In the genomic region with DNA sequence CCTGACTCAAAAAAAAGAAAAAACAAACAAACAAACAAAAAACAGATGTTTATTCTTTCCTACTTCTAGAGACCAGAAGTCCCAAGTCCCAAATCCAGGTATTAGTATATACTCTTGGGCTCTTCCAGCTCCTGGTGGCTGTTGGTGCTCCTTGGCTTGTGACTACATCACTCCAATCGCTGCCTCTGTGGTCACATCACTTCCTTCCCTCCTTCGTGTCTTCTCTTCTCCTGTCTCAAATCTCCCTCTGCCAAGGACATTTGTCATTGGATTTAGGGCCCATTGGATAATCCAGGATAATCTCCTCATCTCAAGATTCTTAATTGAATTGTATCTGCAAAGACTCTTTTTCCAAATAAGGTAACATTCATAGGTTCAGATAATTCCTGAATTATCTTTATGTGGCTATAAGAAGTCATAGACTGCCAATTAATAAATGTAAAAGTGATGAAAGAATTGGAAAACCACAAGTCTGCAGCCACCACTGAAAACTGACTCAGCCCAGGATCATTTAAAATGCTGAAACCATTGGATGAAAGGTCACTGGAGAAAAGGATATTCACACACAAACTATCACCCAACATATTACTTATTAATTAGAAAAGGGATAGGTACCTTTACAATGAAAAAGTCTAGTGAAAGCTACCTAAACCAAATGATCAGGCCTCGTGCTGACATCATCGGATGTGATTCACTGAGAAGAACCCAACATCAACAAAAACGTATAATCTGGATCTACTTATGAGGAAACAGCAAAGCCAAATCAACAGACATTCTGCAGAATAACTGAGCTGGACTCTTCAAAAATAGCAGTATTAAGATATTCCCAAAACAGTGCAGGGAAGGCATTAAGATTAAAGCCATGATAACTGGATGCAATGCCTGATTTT, we compare ENCODE assay signal across 19 cellular contexts.
DNase-seq lines count a peak whose midpoint lies in the region; ATAC-seq, FAIRE-seq and TF ChIP-seq lines count a peak whose summit lies in the region.
"Had no signal": no experiment of that assay in that cellular context is flagged by ENCODE, and none has a peak within 500 bp of the region (broad histone marks: within the 10 kb centered on the region; RNA-seq: fewer than 3 reads in every experiment).

No MANE protein-coding gene starts in this region.

- no peak for ATAC-seq in HG03135 (IDR thresholded peaks at IDR 0.05; ENCODE audit: unreplicated experiment)
- ATAC-seq: GM23338, T-cell had no signal

- peak overlapping the region; percentile 46 for H3K27ac ChIP-seq in neutrophil
- H3K27ac ChIP-seq: parathyroid adenoma, RWPE1, uterus had no signal

- H3K4me3 ChIP-seq in bronchial epithelial cell (ENCODE audit: low read depth, low read length) (no peak overlapping the region), neutrophil (ENCODE audit: low read depth in 1 of 2, low read length in 1 of 2) (no peak overlapping the region), H7 (ENCODE audit: insufficient read depth, low read depth, low read length) (no peak overlapping the region)
- H3K4me3 ChIP-seq: GM23338, uterus had no signal

- H3K4me1 ChIP-seq in neutrophil (ENCODE audit: control insufficient read depth in 1 of 2, insufficient read depth in 1 of 2, low read depth in 1 of 2, low read length in 1 of 2): peaks cover 28 to 30% of the 10 kb centered on the region in 2 experiments
- H3K4me1 ChIP-seq: BE2C, parathyroid adenoma, uterus had no signal

- TF ChIP-seq CTCF in bronchial epithelial cell (IDR thresholded peaks at IDR 0.05; ENCODE audit: insufficient read depth, low read length, severe bottlenecking): no peak
- no peak for TF ChIP-seq CTCF in neutrophil (IDR thresholded peaks at IDR 0.05)

- in situ Hi-C loops in Caki2 (cut with HindIII; ENCODE audit: low pct_unique_long_range_greater_than_20kb, low sequenced_read_pairs): no loop called here

- H3K27me3 ChIP-seq in bronchial epithelial cell (ENCODE audit: control insufficient read depth, insufficient read depth, low read length) (no peaks in the 10 kb centered on the region), neutrophil (no peaks in the 10 kb centered on the region), H7 (ENCODE audit: control insufficient read depth, insufficient read depth, low read length) (no peaks in the 10 kb centered on the region)
- H3K27me3 ChIP-seq: BE2C, uterus had no signal

- no peaks in the 10 kb centered on the region for H3K36me3 ChIP-seq in bronchial epithelial cell (ENCODE audit: control insufficient read depth, insufficient read depth, low read length)
- no peaks in the 10 kb centered on the region for H3K36me3 ChIP-seq in neutrophil
- H3K36me3 ChIP-seq in H7 (replicated peaks; ENCODE audit: control insufficient read depth, insufficient read depth, low read length): no peaks in the 10 kb centered on the region
- H3K36me3 ChIP-seq: BE2C, uterus had no signal

- H3K9me3 ChIP-seq in neutrophil: no peaks in the 10 kb centered on the region
- H3K9me3 ChIP-seq: BE2C, uterus had no signal

- FAIRE-seq in bronchial epithelial cell (lab: Jason Lieb, UNC): no peak

- DNase-seq in Caki2 (ENCODE audit: low read depth): peak; percentile 68
- DNase-seq in MV-4-11 (lab: John Stamatoyannopoulos, UW): peak; percentile 12
- DNase-seq in bronchial epithelial cell (ENCODE audit: low read depth): peak; percentile 38
- no peak for DNase-seq in medulla oblongata (ENCODE audit: extremely low spot score)
- no peak for DNase-seq in H7
- no peak for DNase-seq in activated CD4-positive, CD25-positive, alpha-beta regulatory T cell treated with anti-CD3 and anti-CD28 coated beads, Interleukin-2, amount 50 U/mL, for 72 hours
- DNase-seq: BE2C, cortex of kidney, DMS53, hippocampal formation, NCI-H1092 treated with DMSO at 0.1 percent for 48 hours, NCI-H748 treated with DMSO at 0.1 percent for 48 hours, T-cell, uterus had no signal

Comparison
In these comparisons a context has a peak if more than half of its experiments do, and no peak if none do; other contexts are left out.
1. DNase-seq: peak in Caki2 (single experiment), MV-4-11 (single experiment) and bronchial epithelial cell (single experiment); none in medulla oblongata (single experiment), H7 (single experiment) and activated CD4-positive, CD25-positive, alpha-beta regulatory T cell treated with anti-CD3 and anti-CD28 coated beads, Interleukin-2, amount 50 U/mL, for 72 hours (single experiment).